Comparison of ENCODE assay signal across 1 cellular context in the genomic region with DNA sequence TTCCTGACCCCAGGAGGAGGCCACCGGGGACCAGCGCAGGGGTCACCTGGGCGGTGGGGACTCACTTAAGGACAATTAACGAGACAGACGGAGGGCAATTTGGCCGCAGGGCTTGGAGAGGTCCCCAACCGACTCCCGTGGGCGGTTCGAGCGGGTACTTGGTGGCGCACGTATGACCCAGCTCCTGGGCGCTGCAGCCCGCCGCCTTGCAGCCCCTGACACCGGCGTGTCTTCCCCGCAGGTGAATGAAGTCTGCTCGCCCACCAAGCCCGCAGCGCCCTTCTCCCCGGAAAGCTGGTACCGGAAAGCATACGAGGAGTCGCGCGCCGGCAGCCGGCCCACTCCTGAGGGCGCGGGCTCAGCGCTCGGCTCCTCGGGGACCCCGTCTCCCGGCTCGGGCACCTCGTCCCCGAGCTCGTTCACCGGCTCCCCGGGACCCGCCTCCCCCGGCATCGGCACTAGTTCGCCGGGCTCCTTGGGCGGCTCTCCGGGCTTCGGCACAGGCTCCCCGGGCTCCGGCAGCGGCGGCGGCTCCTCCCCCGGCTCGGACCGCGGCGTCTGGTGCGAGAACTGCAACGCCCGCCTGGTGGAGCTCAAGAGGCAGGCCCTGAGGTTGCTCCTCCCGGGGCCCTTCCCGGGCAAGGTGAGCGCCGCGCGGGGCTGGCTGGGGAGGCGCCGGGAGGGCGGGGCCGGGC.
TF ChIP-seq lines count a peak whose summit lies in the region.

No MANE protein-coding gene starts in this region.

TF ChIP-seq in HepG2, 621 proteins besides CTCF, POLR2A, EP300 and RAD21 (continued from another document and continues in another):
- TF ChIP-seq, protein P1, sequence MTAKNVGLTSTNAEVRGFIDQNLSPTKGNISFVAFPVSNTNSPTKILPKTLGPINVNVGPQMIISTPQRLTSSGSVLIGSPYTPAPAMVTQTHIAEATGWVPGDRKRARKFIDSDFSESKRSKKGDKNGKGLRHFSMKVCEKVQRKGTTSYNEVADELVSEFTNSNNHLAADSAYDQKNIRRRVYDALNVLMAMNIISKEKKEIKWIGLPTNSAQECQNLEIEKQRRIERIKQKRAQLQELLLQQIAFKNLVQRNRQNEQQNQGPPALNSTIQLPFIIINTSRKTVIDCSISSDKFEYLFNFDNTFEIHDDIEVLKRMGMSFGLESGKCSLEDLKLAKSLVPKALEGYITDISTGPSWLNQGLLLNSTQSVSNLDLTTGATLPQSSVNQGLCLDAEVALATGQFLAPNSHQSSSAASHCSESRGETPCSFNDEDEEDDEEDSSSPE (CRISPR knock-in tag; IDR thresholded peaks at IDR 0.05) = no peak
- TF ChIP-seq ZNF160 (CRISPR knock-in tag; IDR thresholded peaks at IDR 0.05) (0 out of 2 replicates have a peak, but pooled peaks have one; percentile 43), ZSCAN25 (CRISPR knock-in tag; IDR thresholded peaks at IDR 0.05) (no peak), CCDC6 (CRISPR knock-in tag; IDR thresholded peaks at IDR 0.05) (no peak), FOXM1 (CRISPR knock-in tag; IDR thresholded peaks at IDR 0.05) (no peak), ZSCAN20 (CRISPR knock-in tag; IDR thresholded peaks at IDR 0.05; ENCODE audit: borderline replicate concordance) (peak; percentile 41; the same call in 1 of the 2 replicates), ZNF17 (CRISPR knock-in tag; IDR thresholded peaks at IDR 0.05) (no peak), SALL1 (CRISPR knock-in tag; IDR thresholded peaks at IDR 0.05) (0 out of 2 replicates have a peak, but pooled peaks have one; percentile 33), BCL6 (CRISPR knock-in tag; IDR thresholded peaks at IDR 0.05) (peak; percentile 36; the same call in 1 of the 2 replicates), NR2C2 (CRISPR knock-in tag; IDR thresholded peaks at IDR 0.05; ENCODE audit: borderline replicate concordance) (no peak), ZNF354B (CRISPR knock-in tag; IDR thresholded peaks at IDR 0.05) (no peak), FOXA3 (CRISPR knock-in tag; IDR thresholded peaks at IDR 0.05) (no peak), ZNF331 (CRISPR knock-in tag; IDR thresholded peaks at IDR 0.05) (no peak), MYC (CRISPR knock-in tag; IDR thresholded peaks at IDR 0.05; ENCODE audit: borderline replicate concordance) (peak; percentile 21; the same call in 1 of the 2 replicates), SOX13 (IDR thresholded peaks at IDR 0.05) (no peak), SOX13 (CRISPR knock-in tag; conservative IDR thresholded peaks at IDR 0.05 in 1 of 2, IDR thresholded peaks at IDR 0.05 in 1 of 2) (no peak), YEATS4 (CRISPR knock-in tag; IDR thresholded peaks at IDR 0.05; ENCODE audit: borderline replicate concordance) (0 out of 2 replicates have a peak, but pooled peaks have one; percentile 32), ZNF724P (CRISPR knock-in tag; IDR thresholded peaks at IDR 0.05; ENCODE audit: borderline replicate concordance) (0 out of 2 replicates have a peak, but pooled peaks have one; percentile 38), SOX5 (CRISPR knock-in tag; IDR thresholded peaks at IDR 0.05; ENCODE audit: borderline replicate concordance) (no peak), RXRB (CRISPR knock-in tag; IDR thresholded peaks at IDR 0.05; ENCODE audit: borderline replicate concordance) (no peak), ZNF83 (CRISPR knock-in tag; IDR thresholded peaks at IDR 0.05; ENCODE audit: borderline replicate concordance) (no peak), ZNF263 (CRISPR knock-in tag; IDR thresholded peaks at IDR 0.05) (peak; percentile 67; the same call in 1 of the 2 replicates), DMAP1 (CRISPR knock-in tag; IDR thresholded peaks at IDR 0.05) (no peak), ZNF232 (CRISPR knock-in tag; IDR thresholded peaks at IDR 0.05; ENCODE audit: borderline replicate concordance) (0 out of 2 replicates have a peak, but pooled peaks have one; percentile 28), SKI (IDR thresholded peaks at IDR 0.05; ENCODE audit: partially characterized antibody) (no peak), SALL2 (CRISPR knock-in tag; IDR thresholded peaks at IDR 0.05) (peak; percentile 40; the same call in 1 of the 2 replicates), ZNF782 (CRISPR knock-in tag; IDR thresholded peaks at IDR 0.05; ENCODE audit: borderline replicate concordance) (no peak)
- TF ChIP-seq, protein P2, sequence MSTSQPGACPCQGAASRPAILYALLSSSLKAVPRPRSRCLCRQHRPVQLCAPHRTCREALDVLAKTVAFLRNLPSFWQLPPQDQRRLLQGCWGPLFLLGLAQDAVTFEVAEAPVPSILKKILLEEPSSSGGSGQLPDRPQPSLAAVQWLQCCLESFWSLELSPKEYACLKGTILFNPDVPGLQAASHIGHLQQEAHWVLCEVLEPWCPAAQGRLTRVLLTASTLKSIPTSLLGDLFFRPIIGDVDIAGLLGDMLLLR (CRISPR knock-in tag; IDR thresholded peaks at IDR 0.05) = no peak
- TF ChIP-seq, protein P3, sequence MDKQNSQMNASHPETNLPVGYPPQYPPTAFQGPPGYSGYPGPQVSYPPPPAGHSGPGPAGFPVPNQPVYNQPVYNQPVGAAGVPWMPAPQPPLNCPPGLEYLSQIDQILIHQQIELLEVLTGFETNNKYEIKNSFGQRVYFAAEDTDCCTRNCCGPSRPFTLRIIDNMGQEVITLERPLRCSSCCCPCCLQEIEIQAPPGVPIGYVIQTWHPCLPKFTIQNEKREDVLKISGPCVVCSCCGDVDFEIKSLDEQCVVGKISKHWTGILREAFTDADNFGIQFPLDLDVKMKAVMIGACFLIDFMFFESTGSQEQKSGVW (CRISPR knock-in tag; IDR thresholded peaks at IDR 0.05; ENCODE audit: borderline replicate concordance) = no peak
- TF ChIP-seq, protein P4, sequence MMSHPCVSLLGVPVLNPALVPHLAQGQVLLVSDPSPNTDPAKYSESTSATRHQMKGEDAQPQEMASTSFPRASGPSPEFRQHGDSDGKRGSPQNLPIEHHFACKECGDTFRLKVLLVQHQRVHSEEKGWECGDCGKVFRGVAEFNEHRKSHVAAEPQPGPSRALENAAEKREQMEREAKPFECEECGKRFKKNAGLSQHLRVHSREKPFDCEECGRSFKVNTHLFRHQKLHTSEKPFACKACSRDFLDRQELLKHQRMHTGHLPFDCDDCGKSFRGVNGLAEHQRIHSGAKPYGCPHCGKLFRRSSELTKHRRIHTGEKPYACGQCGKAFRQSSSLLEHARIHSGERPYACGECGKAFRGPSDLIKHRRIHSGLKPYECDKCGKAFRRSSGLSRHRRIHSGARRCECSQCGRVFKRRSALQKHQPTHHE (CRISPR knock-in tag; IDR thresholded peaks at IDR 0.05; ENCODE audit: borderline replicate concordance) = no peak
- TF ChIP-seq, protein P5, sequence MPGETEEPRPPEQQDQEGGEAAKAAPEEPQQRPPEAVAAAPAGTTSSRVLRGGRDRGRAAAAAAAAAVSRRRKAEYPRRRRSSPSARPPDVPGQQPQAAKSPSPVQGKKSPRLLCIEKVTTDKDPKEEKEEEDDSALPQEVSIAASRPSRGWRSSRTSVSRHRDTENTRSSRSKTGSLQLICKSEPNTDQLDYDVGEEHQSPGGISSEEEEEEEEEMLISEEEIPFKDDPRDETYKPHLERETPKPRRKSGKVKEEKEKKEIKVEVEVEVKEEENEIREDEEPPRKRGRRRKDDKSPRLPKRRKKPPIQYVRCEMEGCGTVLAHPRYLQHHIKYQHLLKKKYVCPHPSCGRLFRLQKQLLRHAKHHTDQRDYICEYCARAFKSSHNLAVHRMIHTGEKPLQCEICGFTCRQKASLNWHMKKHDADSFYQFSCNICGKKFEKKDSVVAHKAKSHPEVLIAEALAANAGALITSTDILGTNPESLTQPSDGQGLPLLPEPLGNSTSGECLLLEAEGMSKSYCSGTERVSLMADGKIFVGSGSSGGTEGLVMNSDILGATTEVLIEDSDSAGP (CRISPR knock-in tag; IDR thresholded peaks at IDR 0.05; ENCODE audit: borderline replicate concordance) = peak; percentile 33; the same call in 1 of the 2 replicates
- TF ChIP-seq, protein P6, sequence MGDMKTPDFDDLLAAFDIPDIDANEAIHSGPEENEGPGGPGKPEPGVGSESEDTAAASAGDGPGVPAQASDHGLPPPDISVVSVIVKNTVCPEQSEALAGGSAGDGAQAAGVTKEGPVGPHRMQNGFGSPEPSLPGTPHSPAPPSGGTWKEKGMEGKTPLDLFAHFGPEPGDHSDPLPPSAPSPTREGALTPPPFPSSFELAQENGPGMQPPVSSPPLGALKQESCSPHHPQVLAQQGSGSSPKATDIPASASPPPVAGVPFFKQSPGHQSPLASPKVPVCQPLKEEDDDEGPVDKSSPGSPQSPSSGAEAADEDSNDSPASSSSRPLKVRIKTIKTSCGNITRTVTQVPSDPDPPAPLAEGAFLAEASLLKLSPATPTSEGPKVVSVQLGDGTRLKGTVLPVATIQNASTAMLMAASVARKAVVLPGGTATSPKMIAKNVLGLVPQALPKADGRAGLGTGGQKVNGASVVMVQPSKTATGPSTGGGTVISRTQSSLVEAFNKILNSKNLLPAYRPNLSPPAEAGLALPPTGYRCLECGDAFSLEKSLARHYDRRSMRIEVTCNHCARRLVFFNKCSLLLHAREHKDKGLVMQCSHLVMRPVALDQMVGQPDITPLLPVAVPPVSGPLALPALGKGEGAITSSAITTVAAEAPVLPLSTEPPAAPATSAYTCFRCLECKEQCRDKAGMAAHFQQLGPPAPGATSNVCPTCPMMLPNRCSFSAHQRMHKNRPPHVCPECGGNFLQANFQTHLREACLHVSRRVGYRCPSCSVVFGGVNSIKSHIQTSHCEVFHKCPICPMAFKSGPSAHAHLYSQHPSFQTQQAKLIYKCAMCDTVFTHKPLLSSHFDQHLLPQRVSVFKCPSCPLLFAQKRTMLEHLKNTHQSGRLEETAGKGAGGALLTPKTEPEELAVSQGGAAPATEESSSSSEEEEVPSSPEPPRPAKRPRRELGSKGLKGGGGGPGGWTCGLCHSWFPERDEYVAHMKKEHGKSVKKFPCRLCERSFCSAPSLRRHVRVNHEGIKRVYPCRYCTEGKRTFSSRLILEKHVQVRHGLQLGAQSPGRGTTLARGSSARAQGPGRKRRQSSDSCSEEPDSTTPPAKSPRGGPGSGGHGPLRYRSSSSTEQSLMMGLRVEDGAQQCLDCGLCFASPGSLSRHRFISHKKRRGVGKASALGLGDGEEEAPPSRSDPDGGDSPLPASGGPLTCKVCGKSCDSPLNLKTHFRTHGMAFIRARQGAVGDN (CRISPR knock-in tag; IDR thresholded peaks at IDR 0.05) = peak; percentile 54; the same call in 1 of the 2 replicates
- TF ChIP-seq, protein P7, sequence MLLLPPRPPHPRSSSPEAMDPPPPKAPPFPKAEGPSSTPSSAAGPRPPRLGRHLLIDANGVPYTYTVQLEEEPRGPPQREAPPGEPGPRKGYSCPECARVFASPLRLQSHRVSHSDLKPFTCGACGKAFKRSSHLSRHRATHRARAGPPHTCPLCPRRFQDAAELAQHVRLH (CRISPR knock-in tag; IDR thresholded peaks at IDR 0.05; ENCODE audit: borderline replicate concordance, low read depth) = 0 out of 2 replicates have a peak, but pooled peaks have one; percentile 13
- TF ChIP-seq, protein P8, sequence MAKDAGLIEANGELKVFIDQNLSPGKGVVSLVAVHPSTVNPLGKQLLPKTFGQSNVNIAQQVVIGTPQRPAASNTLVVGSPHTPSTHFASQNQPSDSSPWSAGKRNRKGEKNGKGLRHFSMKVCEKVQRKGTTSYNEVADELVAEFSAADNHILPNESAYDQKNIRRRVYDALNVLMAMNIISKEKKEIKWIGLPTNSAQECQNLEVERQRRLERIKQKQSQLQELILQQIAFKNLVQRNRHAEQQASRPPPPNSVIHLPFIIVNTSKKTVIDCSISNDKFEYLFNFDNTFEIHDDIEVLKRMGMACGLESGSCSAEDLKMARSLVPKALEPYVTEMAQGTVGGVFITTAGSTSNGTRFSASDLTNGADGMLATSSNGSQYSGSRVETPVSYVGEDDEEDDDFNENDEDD (CRISPR knock-in tag; IDR thresholded peaks at IDR 0.05; ENCODE audit: borderline replicate concordance) = 0 out of 2 replicates have a peak, but pooled peaks have one; percentile 11
- TF ChIP-seq, protein P9, sequence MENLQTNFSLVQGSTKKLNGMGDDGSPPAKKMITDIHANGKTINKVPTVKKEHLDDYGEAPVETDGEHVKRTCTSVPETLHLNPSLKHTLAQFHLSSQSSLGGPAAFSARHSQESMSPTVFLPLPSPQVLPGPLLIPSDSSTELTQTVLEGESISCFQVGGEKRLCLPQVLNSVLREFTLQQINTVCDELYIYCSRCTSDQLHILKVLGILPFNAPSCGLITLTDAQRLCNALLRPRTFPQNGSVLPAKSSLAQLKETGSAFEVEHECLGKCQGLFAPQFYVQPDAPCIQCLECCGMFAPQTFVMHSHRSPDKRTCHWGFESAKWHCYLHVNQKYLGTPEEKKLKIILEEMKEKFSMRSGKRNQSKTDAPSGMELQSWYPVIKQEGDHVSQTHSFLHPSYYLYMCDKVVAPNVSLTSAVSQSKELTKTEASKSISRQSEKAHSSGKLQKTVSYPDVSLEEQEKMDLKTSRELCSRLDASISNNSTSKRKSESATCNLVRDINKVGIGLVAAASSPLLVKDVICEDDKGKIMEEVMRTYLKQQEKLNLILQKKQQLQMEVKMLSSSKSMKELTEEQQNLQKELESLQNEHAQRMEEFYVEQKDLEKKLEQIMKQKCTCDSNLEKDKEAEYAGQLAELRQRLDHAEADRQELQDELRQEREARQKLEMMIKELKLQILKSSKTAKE (CRISPR knock-in tag; IDR thresholded peaks at IDR 0.05; ENCODE audit: borderline replicate concordance) = no peak
- TF ChIP-seq, protein P10, sequence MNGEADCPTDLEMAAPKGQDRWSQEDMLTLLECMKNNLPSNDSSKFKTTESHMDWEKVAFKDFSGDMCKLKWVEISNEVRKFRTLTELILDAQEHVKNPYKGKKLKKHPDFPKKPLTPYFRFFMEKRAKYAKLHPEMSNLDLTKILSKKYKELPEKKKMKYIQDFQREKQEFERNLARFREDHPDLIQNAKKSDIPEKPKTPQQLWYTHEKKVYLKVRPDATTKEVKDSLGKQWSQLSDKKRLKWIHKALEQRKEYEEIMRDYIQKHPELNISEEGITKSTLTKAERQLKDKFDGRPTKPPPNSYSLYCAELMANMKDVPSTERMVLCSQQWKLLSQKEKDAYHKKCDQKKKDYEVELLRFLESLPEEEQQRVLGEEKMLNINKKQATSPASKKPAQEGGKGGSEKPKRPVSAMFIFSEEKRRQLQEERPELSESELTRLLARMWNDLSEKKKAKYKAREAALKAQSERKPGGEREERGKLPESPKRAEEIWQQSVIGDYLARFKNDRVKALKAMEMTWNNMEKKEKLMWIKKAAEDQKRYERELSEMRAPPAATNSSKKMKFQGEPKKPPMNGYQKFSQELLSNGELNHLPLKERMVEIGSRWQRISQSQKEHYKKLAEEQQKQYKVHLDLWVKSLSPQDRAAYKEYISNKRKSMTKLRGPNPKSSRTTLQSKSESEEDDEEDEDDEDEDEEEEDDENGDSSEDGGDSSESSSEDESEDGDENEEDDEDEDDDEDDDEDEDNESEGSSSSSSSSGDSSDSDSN (CRISPR knock-in tag; IDR thresholded peaks at IDR 0.05) = peak; percentile 91
- TF ChIP-seq, protein P11, sequence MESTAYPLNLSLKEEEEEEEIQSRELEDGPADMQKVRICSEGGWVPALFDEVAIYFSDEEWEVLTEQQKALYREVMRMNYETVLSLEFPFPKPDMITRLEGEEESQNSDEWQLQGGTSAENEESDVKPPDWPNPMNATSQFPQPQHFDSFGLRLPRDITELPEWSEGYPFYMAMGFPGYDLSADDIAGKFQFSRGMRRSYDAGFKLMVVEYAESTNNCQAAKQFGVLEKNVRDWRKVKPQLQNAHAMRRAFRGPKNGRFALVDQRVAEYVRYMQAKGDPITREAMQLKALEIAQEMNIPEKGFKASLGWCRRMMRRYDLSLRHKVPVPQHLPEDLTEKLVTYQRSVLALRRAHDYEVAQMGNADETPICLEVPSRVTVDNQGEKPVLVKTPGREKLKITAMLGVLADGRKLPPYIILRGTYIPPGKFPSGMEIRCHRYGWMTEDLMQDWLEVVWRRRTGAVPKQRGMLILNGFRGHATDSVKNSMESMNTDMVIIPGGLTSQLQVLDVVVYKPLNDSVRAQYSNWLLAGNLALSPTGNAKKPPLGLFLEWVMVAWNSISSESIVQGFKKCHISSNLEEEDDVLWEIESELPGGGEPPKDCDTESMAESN (CRISPR knock-in tag; conservative IDR thresholded peaks at IDR 0.05) = 0 out of 2 replicates have a peak, but pooled peaks have one; percentile 33
